8 cellular contexts compared by ENCODE assay signal in genomic region chr17:22518185-22518584, GRCh38.
"Had no signal": no experiment of that assay in that cellular context is flagged by ENCODE, and none has a peak within 500 bp of the region (broad histone marks: within the 10 kb centered on the region; RNA-seq: fewer than 3 reads in every experiment).

No MANE protein-coding gene starts in this region.

- FAIRE-seq: H1, H54, HepG2 had no signal

- ATAC-seq: GM23338, HepG2 had no signal

- H3K4me3 ChIP-seq: GM23338 had no signal

- H3K27ac ChIP-seq: HL-60 had no signal

- H3K9me3 Mint-ChIP-seq: GM23338 had no signal

- H3K4me1 Mint-ChIP-seq: GM23338, H9, IgD-negative memory B cell had no signal

- H3K4me3 Mint-ChIP-seq: GM23338, H9, IgD-negative memory B cell had no signal

- H3K27me3 Mint-ChIP-seq: IgD-negative memory B cell had no signal

- H3K27ac Mint-ChIP-seq: GM23338, H9, IgD-negative memory B cell had no signal

- DNase-seq: H9, HCEC 1CT had no signal
